ENCODE assay signal across 14 cellular contexts in the genomic region with DNA sequence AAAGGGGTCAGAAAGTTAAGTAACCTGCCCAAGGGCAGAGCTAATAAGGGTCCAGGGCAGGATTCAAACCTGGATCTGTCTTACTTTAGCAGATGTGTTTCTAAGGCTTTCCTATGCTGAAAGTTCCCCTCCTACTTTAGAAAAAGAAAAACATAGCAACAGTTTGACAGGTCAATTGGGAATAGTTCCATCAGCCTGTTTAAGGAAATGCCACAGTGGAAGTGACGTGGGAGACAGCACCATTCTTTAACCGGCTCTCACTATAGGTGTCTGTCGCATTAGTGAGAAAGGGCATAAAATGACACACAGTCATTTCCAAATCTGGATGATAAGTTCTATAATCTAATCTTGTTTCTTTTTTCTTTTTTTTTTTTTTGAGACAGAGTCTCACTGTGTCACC. TPM values are rescaled to one million over a fixed set of nuclear protein-coding genes. Genes with fewer than 3 reads are reported as not detected.
DNase-seq lines count a peak whose midpoint lies in the region; ATAC-seq and TF ChIP-seq lines count a peak whose summit lies in the region.
"Had no signal": no experiment of that assay in that cellular context is flagged by ENCODE, and none has a peak within 500 bp of the region (broad histone marks: within the 10 kb centered on the region; RNA-seq: fewer than 3 reads in every experiment).

No MANE protein-coding gene starts in this region.

- H3K27ac ChIP-seq in RWPE1, result peak overlapping the region; percentile 79
- H3K27ac ChIP-seq: BLaER1 treated with 17β-estradiol and CSF1 and Interleukin-3, amounts not matched to agents 10 nM and 100 nM had no signal

- DNase-seq in RWPE1 (ENCODE audit: low spot score) (no peak), fibroblast of the aortic adventitia (ENCODE audit: low read depth) (peak; percentile 25), sciatic nerve (ENCODE audit: low spot score) (no peak), NCI-H345 (lab: John Stamatoyannopoulos, UW) (no peak), occipital lobe (lab: John Stamatoyannopoulos, UW) (no peak), RPMI8226 (no peak)
- DNase-seq: Calu3; CD8-positive, alpha-beta T cell; DMS79 treated with DMSO at 0.1 percent for 48 hours; GF-D8; H9 had no signal

- POLR2A ChIA-PET in RWPE1 (lab: Yijun Ruan, JAX; ENCODE audit: low non-redundant PET), result no interaction called here

- ATAC-seq in sciatic nerve, result peak; percentile 4
- ATAC-seq in GM19324 (IDR thresholded peaks at IDR 0.05; ENCODE audit: low FRiP score, unreplicated experiment), result no peak
- ATAC-seq: CD8-positive, alpha-beta T cell; HepG2 had no signal

- no peak for TF ChIP-seq CTCF in RWPE1 (conservative IDR thresholded peaks at IDR 0.05; ENCODE audit: low read depth)
- no peak for TF ChIP-seq CTCF in fibroblast of the aortic adventitia (IDR thresholded peaks at IDR 0.05; ENCODE audit: insufficient read depth, low read length)

- no peak overlapping the region for H3K4me3 ChIP-seq in fibroblast of the aortic adventitia (ENCODE audit: low read depth, low read length)
- H3K4me3 ChIP-seq: BLaER1 treated with 17β-estradiol and CSF1 and Interleukin-3, amounts not matched to agents 10 nM and 100 nM had no signal

- intact Hi-C loops in sciatic nerve (cut with DNase I), result no loop called here

- CTCF ChIA-PET in RWPE1 (lab: Yijun Ruan, JAX), result interaction anchor here (0.6 kb wide), 1 partner anchor 756 kb away, joined by 4 read pairs; no protein-coding TSS in a partner anchor

RNA-seq across cellular contexts. Expression of a gene that starts 7.3 kb away (rescaled TPM):
- total RNA-seq in fibroblast of the aortic adventitia (ENCODE audit: low replicate concordance) (41.5 and 79.1 TPM in 2 replicates), sciatic nerve (11.3 TPM), occipital lobe (9.7 TPM)
- total RNA-seq: CD8-positive, alpha-beta T cell had no signal

RNA-seq across cellular contexts. Expression of a gene that starts 30.6 kb away (rescaled TPM):
- 75.6 and 102 TPM in 2 replicates for total RNA-seq in fibroblast of the aortic adventitia (ENCODE audit: low replicate concordance)
- 78.4 TPM for total RNA-seq in sciatic nerve
- total RNA-seq in occipital lobe, result 103 TPM
